In the genomic region with DNA sequence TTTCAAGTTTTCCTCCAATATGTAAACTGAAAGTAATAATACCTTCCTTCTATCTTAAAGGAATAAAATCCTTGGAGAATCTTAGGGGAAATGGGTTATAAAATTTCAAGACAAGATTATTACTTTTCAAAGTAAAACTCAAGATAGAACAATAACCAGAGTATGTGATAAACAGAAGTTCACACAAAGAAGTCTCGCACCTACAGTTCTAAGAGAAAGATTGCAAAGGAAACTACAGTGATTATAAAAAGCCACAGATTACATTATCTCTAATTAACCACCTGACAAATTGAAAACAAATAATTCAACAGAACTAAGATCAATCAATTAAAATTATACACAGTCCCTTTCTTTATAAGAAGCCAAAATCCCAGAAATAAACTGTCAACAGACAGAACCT, we compare ENCODE assay signal across 1 cellular context.
TF ChIP-seq lines count a peak whose summit lies in the region.

No MANE protein-coding gene starts in this region.

TF ChIP-seq in GM12878, 131 proteins besides CTCF, POLR2A, EP300 and RAD21:
- no peak for TF ChIP-seq CREB1 (IDR thresholded peaks at IDR 0.05; ENCODE audit: low read depth)
- TF ChIP-seq, protein P1, sequence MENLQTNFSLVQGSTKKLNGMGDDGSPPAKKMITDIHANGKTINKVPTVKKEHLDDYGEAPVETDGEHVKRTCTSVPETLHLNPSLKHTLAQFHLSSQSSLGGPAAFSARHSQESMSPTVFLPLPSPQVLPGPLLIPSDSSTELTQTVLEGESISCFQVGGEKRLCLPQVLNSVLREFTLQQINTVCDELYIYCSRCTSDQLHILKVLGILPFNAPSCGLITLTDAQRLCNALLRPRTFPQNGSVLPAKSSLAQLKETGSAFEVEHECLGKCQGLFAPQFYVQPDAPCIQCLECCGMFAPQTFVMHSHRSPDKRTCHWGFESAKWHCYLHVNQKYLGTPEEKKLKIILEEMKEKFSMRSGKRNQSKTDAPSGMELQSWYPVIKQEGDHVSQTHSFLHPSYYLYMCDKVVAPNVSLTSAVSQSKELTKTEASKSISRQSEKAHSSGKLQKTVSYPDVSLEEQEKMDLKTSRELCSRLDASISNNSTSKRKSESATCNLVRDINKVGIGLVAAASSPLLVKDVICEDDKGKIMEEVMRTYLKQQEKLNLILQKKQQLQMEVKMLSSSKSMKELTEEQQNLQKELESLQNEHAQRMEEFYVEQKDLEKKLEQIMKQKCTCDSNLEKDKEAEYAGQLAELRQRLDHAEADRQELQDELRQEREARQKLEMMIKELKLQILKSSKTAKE (IDR thresholded peaks at IDR 0.05; ENCODE audit: low read depth, poor library complexity, severe bottlenecking): no peak
- TF ChIP-seq SREBF2 (IDR thresholded peaks at IDR 0.05; ENCODE audit: low read length): no peak
- no peak for TF ChIP-seq POLR2AphosphoS2 (IDR thresholded peaks at IDR 0.05; ENCODE audit: low read depth, low read length)
- TF ChIP-seq SMARCA5 (IDR thresholded peaks at IDR 0.05): no peak
- TF ChIP-seq, protein P2, sequence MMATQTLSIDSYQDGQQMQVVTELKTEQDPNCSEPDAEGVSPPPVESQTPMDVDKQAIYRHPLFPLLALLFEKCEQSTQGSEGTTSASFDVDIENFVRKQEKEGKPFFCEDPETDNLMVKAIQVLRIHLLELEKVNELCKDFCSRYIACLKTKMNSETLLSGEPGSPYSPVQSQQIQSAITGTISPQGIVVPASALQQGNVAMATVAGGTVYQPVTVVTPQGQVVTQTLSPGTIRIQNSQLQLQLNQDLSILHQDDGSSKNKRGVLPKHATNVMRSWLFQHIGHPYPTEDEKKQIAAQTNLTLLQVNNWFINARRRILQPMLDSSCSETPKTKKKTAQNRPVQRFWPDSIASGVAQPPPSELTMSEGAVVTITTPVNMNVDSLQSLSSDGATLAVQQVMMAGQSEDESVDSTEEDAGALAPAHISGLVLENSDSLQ (IDR thresholded peaks at IDR 0.05): no peak
- no peak for TF ChIP-seq IKZF2 (IDR thresholded peaks at IDR 0.05)
- no peak for TF ChIP-seq GABPA (IDR thresholded peaks at IDR 0.05; ENCODE audit: low read depth)
- no peak for TF ChIP-seq MTA2 (IDR thresholded peaks at IDR 0.05; ENCODE audit: low read depth)
